ENCODE assay signal across 8 cellular contexts in genomic region chr5:172769598-172770373, GRCh38. TPM values are rescaled to one million over a fixed set of nuclear protein-coding genes. Genes with fewer than 3 reads are reported as not detected.
DNase-seq lines count a peak whose midpoint lies in the region; ATAC-seq lines count a peak whose summit lies in the region.

No MANE protein-coding gene starts in this region.

- peaks cover 9 to 16% of the 10 kb centered on the region in 2 donors for H3K36me3 Mint-ChIP-seq in activated T-cell treated with anti-CD3 and anti-CD28 coated beads, Interleukin-2, amount 50 U/mL, for 72 hours (ENCODE audit: insufficient read depth in 2 of 2)

- peak overlapping the region; percentile 91 to 96 for H3K4me3 Mint-ChIP-seq in activated T-cell treated with anti-CD3 and anti-CD28 coated beads, Interleukin-2, amount 50 U/mL, for 72 hours

- intact Hi-C loops in Right ventricle myocardium inferior (cut with DNase I), result loop anchor here (2.0 kb wide), 3 partner anchors 25 to 133 kb away; partner anchors contain the start of gene ERGIC1
- intact Hi-C loops in cardiac septum (cut with DNase I), result loop anchor here (2.0 kb wide), 3 partner anchors 103 to 163 kb away; no protein-coding TSS in a partner anchor

- H3K9me3 Mint-ChIP-seq in activated T-cell treated with anti-CD3 and anti-CD28 coated beads, Interleukin-2, amount 50 U/mL, for 72 hours, result peaks cover 0 to 2% of the 10 kb centered on the region in 2 donors

- ATAC-seq in Right ventricle myocardium inferior (no peak), HG03520 (IDR thresholded peaks at IDR 0.05; ENCODE audit: unreplicated experiment) (no peak)
- ATAC-seq in activated T-cell treated with anti-CD3 and anti-CD28 coated beads, Interleukin-2, amount 50 U/mL, for 72 hours (replicated peaks in 1 of 2), result no peak

- peaks cover 66% of the 10 kb centered on the region for H3K4me1 Mint-ChIP-seq in activated T-cell treated with anti-CD3 and anti-CD28 coated beads, Interleukin-2, amount 50 U/mL, for 72 hours (ENCODE audit: low read depth)

- peak overlapping the region; percentile 75 for H3K27ac Mint-ChIP-seq in activated T-cell treated with anti-CD3 and anti-CD28 coated beads, Interleukin-2, amount 50 U/mL, for 72 hours

- peak; percentile 83 for DNase-seq in Right ventricle myocardium inferior (ENCODE audit: missing footprints)
- DNase-seq in cardiac septum (ENCODE audit: low spot score), result no peak
- DNase-seq in activated T-cell treated with anti-CD3 and anti-CD28 coated beads, Interleukin-2, amount 50 U/mL, for 72 hours, result no peak
- peak; percentile 56 for DNase-seq in glomerular visceral epithelial cell (ENCODE audit: extremely low spot score)
- peak; percentile 48 for DNase-seq in pons (ENCODE audit: low spot score)
- DNase-seq in OCI-M2 (lab: John Stamatoyannopoulos, UW; ENCODE audit: unreplicated experiment), result no peak
- DNase-seq in stimulated activated CD4-positive, alpha-beta T cell treated with anti-CD3 and anti-CD28 coated beads, Interleukin-2, amount 100 ng/mL, for 48 hours, result no peak

- no peaks in the 10 kb centered on the region for H3K27me3 Mint-ChIP-seq in activated T-cell treated with anti-CD3 and anti-CD28 coated beads, Interleukin-2, amount 50 U/mL, for 72 hours (ENCODE audit: low read depth)

RNA-seq across cellular contexts. Expression of gene DUSP1, which starts 1.2 kb away (rescaled TPM):
- total RNA-seq in Right ventricle myocardium inferior (103 TPM), cardiac septum (49.9 TPM)
- total RNA-seq in activated T-cell treated with anti-CD3 and anti-CD28 coated beads, Interleukin-2, amount 50 U/mL, for 72 hours, result 10 to 100 TPM; 14.5 to 24.5 TPM

Comparison
In these comparisons a context has a peak if more than half of its experiments do, and no peak if none do; other contexts are left out.
1. DNase-seq: peak in Right ventricle myocardium inferior (single experiment), glomerular visceral epithelial cell (single experiment) and pons (single experiment); none in cardiac septum (single experiment), activated T-cell treated with anti-CD3 and anti-CD28 coated beads, Interleukin-2, amount 50 U/mL, for 72 hours (0 of 2), OCI-M2 (single experiment) and stimulated activated CD4-positive, alpha-beta T cell treated with anti-CD3 and anti-CD28 coated beads, Interleukin-2, amount 100 ng/mL, for 48 hours (0 of 2).